8 cellular contexts compared by ENCODE assay signal in genomic region chr11:10351768-10352641, GRCh38. TPM values are rescaled to one million over a fixed set of nuclear protein-coding genes. Genes with fewer than 3 reads are reported as not detected.
DNase-seq lines count a peak whose midpoint lies in the region; ATAC-seq, FAIRE-seq and TF ChIP-seq lines count a peak whose summit lies in the region.

No MANE protein-coding gene starts in this region.

- ATAC-seq in GM21717 (IDR thresholded peaks at IDR 0.05; ENCODE audit: unreplicated experiment), result no peak
- ATAC-seq in GM21381 (IDR thresholded peaks at IDR 0.05; ENCODE audit: unreplicated experiment), result no peak
- ATAC-seq in HG03439 (IDR thresholded peaks at IDR 0.05; ENCODE audit: unreplicated experiment), result no peak

- TF ChIP-seq CTCF in BE2C (IDR thresholded peaks at IDR 0.05; ENCODE audit: low read depth, low read length) (no peak), endothelial cell of umbilical vein (IDR thresholded peaks at IDR 0.05; ENCODE audit: extremely low read depth in 1 of 2, insufficient read depth in 1 of 2, low read depth in 1 of 2, low read length in 2 of 2) (no peak), mesothelial cell of epicardium (IDR thresholded peaks at IDR 0.05; ENCODE audit: unreplicated experiment) (no peak)

- in situ Hi-C loops in KBM-7 (cut with MboI; ENCODE audit: low pct_unique_long_range_greater_than_20kb, low sequenced_read_pairs), result no loop called here

- H3K4me3 ChIP-seq in BE2C (ENCODE audit: low read depth, low read length) (no peak overlapping the region), endothelial cell of umbilical vein (replicated peaks in 1 of 3; ENCODE audit: insufficient read depth in 1 of 3, low read depth in 1 of 3, low read length in 3 of 3) (no peak overlapping the region)

- no peaks in the 10 kb centered on the region for H3K36me3 ChIP-seq in BE2C
- no peaks in the 10 kb centered on the region for H3K36me3 ChIP-seq in endothelial cell of umbilical vein (ENCODE audit: control insufficient read depth in 2 of 2, extremely low read depth in 1 of 2, insufficient read depth in 2 of 2, low read length in 2 of 2)

- peak overlapping the region; percentile 78 for H3K27ac Mint-ChIP-seq in mesothelial cell of epicardium

- CTCF ChIA-PET in endothelial cell of umbilical vein (lab: Charles Lee), result interaction anchor here (0.8 to 4.4 kb wide), 8 partner anchors 14 to 49 kb away, joined by 3 to 36 read pairs (median 5); no protein-coding TSS in a partner anchor

- H3K4me3 Mint-ChIP-seq in mesothelial cell of epicardium, result no peak overlapping the region

- H3K4me1 ChIP-seq in BE2C, result no peaks in the 10 kb centered on the region
- peaks cover 23% of the 10 kb centered on the region for H3K4me1 ChIP-seq in endothelial cell of umbilical vein (ENCODE audit: control insufficient read depth, extremely low read depth, insufficient read depth, low read length)

- no peaks in the 10 kb centered on the region for H3K27me3 ChIP-seq in BE2C
- H3K27me3 ChIP-seq in endothelial cell of umbilical vein (ENCODE audit: control insufficient read depth in 2 of 2, insufficient read depth in 2 of 2, low read length in 2 of 2), result no peaks in the 10 kb centered on the region

- H3K27me3 Mint-ChIP-seq in mesothelial cell of epicardium (ENCODE audit: low read depth), result no peaks in the 10 kb centered on the region

- dilution Hi-C loops in endothelial cell of umbilical vein (cut with MboI; ENCODE audit: extremely low pct_ligation_motif_present, low sequenced_read_pairs), result no loop called here

- no peak overlapping the region for H2AFZ ChIP-seq in endothelial cell of umbilical vein (ENCODE audit: low read depth, low read length)

- intact Hi-C loops in endothelial cell of umbilical vein (cut with micrococcal nuclease), result loop anchor here (1.0 kb wide), 3 partner anchors 14 to 44 kb away; no protein-coding TSS in a partner anchor

- no peaks in the 10 kb centered on the region for H3K36me3 Mint-ChIP-seq in mesothelial cell of epicardium

- BruUV-seq in endothelial cell of umbilical vein (replicated peaks; lab: Mats Ljungman, UMichigan), result no TSS peak

- FAIRE-seq in endothelial cell of umbilical vein (lab: Jason Lieb, UNC), result peak; percentile 85

- no peaks in the 10 kb centered on the region for H3K79me2 ChIP-seq in endothelial cell of umbilical vein (ENCODE audit: control insufficient read depth, insufficient read depth, low read length)

- no peaks in the 10 kb centered on the region for H3K9me3 ChIP-seq in BE2C
- H3K9me3 ChIP-seq in endothelial cell of umbilical vein (replicated peaks; ENCODE audit: control insufficient read depth, insufficient read depth, low read length), result no peaks in the 10 kb centered on the region

- POLR2A ChIA-PET in endothelial cell of umbilical vein (lab: Charles Lee), result interaction anchor here (0.9 to 1.4 kb wide), 3 partner anchors 23 to 47 kb away, joined by 3 to 7 read pairs (median 4); partner anchors contain the start of gene ADM

- no peaks in the 10 kb centered on the region for H3K9me1 ChIP-seq in endothelial cell of umbilical vein (replicated peaks; ENCODE audit: control insufficient read depth, extremely low read depth, insufficient read depth, low read length)

- H3K27ac ChIP-seq in endothelial cell of umbilical vein (ENCODE audit: insufficient read depth, low read depth, low read length), result peak overlapping the region; percentile 89

- peak overlapping the region; percentile 19 for H3K4me2 ChIP-seq in endothelial cell of umbilical vein (ENCODE audit: insufficient read depth, low read length)

- peak overlapping the region; percentile 58 for H3K9ac ChIP-seq in endothelial cell of umbilical vein (replicated peaks; ENCODE audit: extremely low read depth, insufficient read depth, low read length)

- peaks cover 7% of the 10 kb centered on the region for H3K9me3 Mint-ChIP-seq in mesothelial cell of epicardium

- peaks cover 29% of the 10 kb centered on the region for H3K4me1 Mint-ChIP-seq in mesothelial cell of epicardium

- H4K20me1 ChIP-seq in endothelial cell of umbilical vein (replicated peaks; ENCODE audit: control insufficient read depth, extremely low read depth, insufficient read depth, low read length), result no peaks in the 10 kb centered on the region

- TF ChIP-seq POLR2A in endothelial cell of umbilical vein (IDR thresholded peaks at IDR 0.05; ENCODE audit: low read depth, low read length), result no peak

- DNase-seq in BE2C (peak; percentile 20), NCI-H2171 treated with DMSO at 0.1 percent for 48 hours (lab: John Stamatoyannopoulos, UW) (peak; percentile 52), endothelial cell of umbilical vein (ENCODE audit: low read depth, low spot score) (peak; percentile 79), mesothelial cell of epicardium (ENCODE audit: low spot score in 2 of 2, unreplicated experiment in 2 of 2) (no peak), KBM-7 (no peak)

TF ChIP-seq in endothelial cell of umbilical vein, 7 proteins besides CTCF, POLR2A, EP300 and RAD21:
- TF ChIP-seq JUN (IDR thresholded peaks at IDR 0.05; ENCODE audit: borderline replicate concordance, insufficient read depth, insufficient read length, low read depth) (peak; percentile 22), GATA2 (IDR thresholded peaks at IDR 0.05; ENCODE audit: insufficient read depth, insufficient read length, low read depth, low read length) (no peak), MYC (IDR thresholded peaks at IDR 0.05; ENCODE audit: low read depth, low read length) (no peak), POLR2AphosphoS5 (IDR thresholded peaks at IDR 0.05; ENCODE audit: insufficient read depth, low read depth, low read length) (peak; percentile 31), MAX (IDR thresholded peaks at IDR 0.05; ENCODE audit: insufficient read depth, insufficient read length) (no peak)

RNA-seq across cellular contexts. Expression of gene ADM, which starts 47.1 kb away (rescaled TPM):
- polyA plus RNA-seq in BE2C (2012; ENCODE audit: insufficient read depth, insufficient read length, low read depth), result 3.4 TPM
- total RNA-seq in endothelial cell of umbilical vein (36.7 and 45.3 TPM in 2 replicates), mesothelial cell of epicardium (12.8 to 13.8 TPM (median 13.3 TPM) in 3 replicates)
- polyA plus RNA-seq in endothelial cell of umbilical vein, result 40.0 and 55.5 TPM in 2 replicates
- 38.6 and 41.8 TPM in 2 replicates for polyA plus RNA-seq in endothelial cell of umbilical vein (2011; cell fraction: cytosol; rRNA removed)
- 49.5 and 61.8 TPM in 2 replicates for polyA plus RNA-seq in endothelial cell of umbilical vein (2011; cell fraction: nucleus; rRNA removed)
- 35.5 and 48.4 TPM in 2 replicates for polyA plus RNA-seq in endothelial cell of umbilical vein (2012)
- polyA minus RNA-seq in endothelial cell of umbilical vein, result 40.7 and 47.6 TPM in 2 replicates
- 33.7 TPM for polyA minus RNA-seq in endothelial cell of umbilical vein (2011; cell fraction: cytosol; rRNA and poly(A)+ RNA removed)
- polyA minus RNA-seq in endothelial cell of umbilical vein (2011; cell fraction: nucleus; rRNA and poly(A)+ RNA removed), result 21.9 and 33.6 TPM in 2 replicates

RNA-seq across cellular contexts. Expression of gene SBF2, which starts 58.0 kb away (rescaled TPM):
- polyA plus RNA-seq in BE2C (2012; ENCODE audit: insufficient read depth, insufficient read length, low read depth), result 7.6 TPM
- total RNA-seq in endothelial cell of umbilical vein (36.7 and 42.4 TPM in 2 replicates), mesothelial cell of epicardium (44.7 to 58.4 TPM (median 53.1 TPM) in 3 replicates)
- polyA plus RNA-seq in endothelial cell of umbilical vein, result 15.4 and 17.3 TPM in 2 replicates
- 19.9 and 24.1 TPM in 2 replicates for polyA plus RNA-seq in endothelial cell of umbilical vein (2011; cell fraction: cytosol; rRNA removed)
- 53.1 and 58.4 TPM in 2 replicates for polyA plus RNA-seq in endothelial cell of umbilical vein (2011; cell fraction: nucleus; rRNA removed)
- 17.9 and 19.2 TPM in 2 replicates for polyA plus RNA-seq in endothelial cell of umbilical vein (2012)
- 58.1 and 80.1 TPM in 2 replicates for polyA minus RNA-seq in endothelial cell of umbilical vein
- 18.7 TPM for polyA minus RNA-seq in endothelial cell of umbilical vein (2011; cell fraction: cytosol; rRNA and poly(A)+ RNA removed)
- polyA minus RNA-seq in endothelial cell of umbilical vein (2011; cell fraction: nucleus; rRNA and poly(A)+ RNA removed), result 85.3 and 127 TPM in 2 replicates

Comparison
In these comparisons a context has a peak if more than half of its experiments do, and no peak if none do; other contexts are left out.
1. DNase-seq: peak in BE2C (single experiment), NCI-H2171 treated with DMSO at 0.1 percent for 48 hours (single experiment) and endothelial cell of umbilical vein (single experiment); none in mesothelial cell of epicardium (0 of 2) and KBM-7 (single experiment).